26 cellular contexts compared by ENCODE assay signal in genomic region chr16:13136896-13137295, GRCh38.
"Had no signal": no experiment of that assay in that cellular context is flagged by ENCODE, and none has a peak within 500 bp of the region (broad histone marks: within the 10 kb centered on the region; RNA-seq: fewer than 3 reads in every experiment).

No MANE protein-coding gene starts in this region.

- ATAC-seq: activated CD4-positive, alpha-beta T cell treated with anti-CD3 and anti-CD28 coated beads for 36 hours; activated CD4-positive, CD25-positive, alpha-beta regulatory T cell treated with anti-CD3 and anti-CD28 coated beads, Interleukin-2, amount 50 U/mL, for 24 hours; activated CD8-positive, alpha-beta T cell treated with anti-CD3 and anti-CD28 coated beads, Interleukin-2, amount 10 ng/mL, durations not matched to agents 7 days and 5 days; activated naive CD8-positive, alpha-beta T cell treated with anti-CD3 and anti-CD28 coated beads, Interleukin-2, amount 50 U/mL, for 24 hours; activated T-cell treated with anti-CD3 and anti-CD28 coated beads, Interleukin-2, amount 50 U/mL, for 4 hours; K562; Panc1; Right ventricle myocardium inferior; WTC11 had no signal

- H3K36me3 Mint-ChIP-seq: activated naive CD4-positive, alpha-beta T cell treated with anti-CD3 and anti-CD28 coated beads, Interleukin-2, amount 10 ng/mL, durations not matched to agents 7 days and 5 days; activated naive CD8-positive, alpha-beta T cell; brain had no signal

- H3K4me3 ChIP-seq: K562 had no signal

- H3K4me1 Mint-ChIP-seq: activated CD4-positive, alpha-beta T cell treated with anti-CD3 and anti-CD28 coated beads for 36 hours; activated CD4-positive, alpha-beta T cell treated with anti-CD3 and anti-CD28 coated beads, Interleukin-2, amount 10 ng/mL, durations not matched to agents 7 days and 5 days; activated naive CD4-positive, alpha-beta T cell treated with anti-CD3 and anti-CD28 coated beads, Interleukin-2, amount 10 ng/mL, durations not matched to agents 7 days and 5 days; activated naive CD8-positive, alpha-beta T cell treated with anti-CD3 and anti-CD28 coated beads, Interleukin-2, amount 50 U/mL, for 24 hours; WTC11 had no signal

- H3K27me3 Mint-ChIP-seq: activated CD4-positive, alpha-beta T cell treated with anti-CD3 and anti-CD28 coated beads, Interleukin-2, amount 10 ng/mL, durations not matched to agents 7 days and 5 days; activated naive CD4-positive, alpha-beta T cell treated with anti-CD3 and anti-CD28 coated beads, Interleukin-2, amount 10 ng/mL, durations not matched to agents 7 days and 5 days had no signal

- DNase-seq: activated CD4-positive, alpha-beta T cell treated with anti-CD3 and anti-CD28 coated beads for 36 hours; activated CD4-positive, alpha-beta T cell treated with anti-CD3 and anti-CD28 coated beads, Interleukin-2, amount 10 ng/mL, durations not matched to agents 7 days and 5 days; activated CD4-positive, alpha-beta T cell treated with anti-CD3 and anti-CD28 coated beads, Interleukin-2, amount 50 U/mL, for 48 hours; activated CD8-positive, alpha-beta T cell treated with anti-CD3 and anti-CD28 coated beads, Interleukin-2, amount 10 ng/mL, durations not matched to agents 7 days and 5 days; activated gamma-delta T cell treated with Interleukin-2 at 50 U/mL for 16 hours; activated naive CD4-positive, alpha-beta T cell treated with anti-CD3 and anti-CD28 coated beads, Interleukin-2, amount 10 ng/mL, durations not matched to agents 7 days and 5 days; activated naive CD8-positive, alpha-beta T cell treated with anti-CD3 and anti-CD28 coated beads, Interleukin-2, amount 50 U/mL, for 24 hours; activated T-cell treated with anti-CD3 and anti-CD28 coated beads, Interleukin-2, amount 50 U/mL, for 4 hours; anterior cingulate cortex; central memory CD4-positive, alpha-beta T cell; NCI-H1105; NCI-H1417 treated with DMSO at 0.1 percent for 48 hours; NCI-H187 treated with DMSO at 0.1 percent for 48 hours; NCI-H2081; NCI-H345; NCI-H510A treated with DMSO at 0.1 percent for 48 hours; NCI-H526 treated with DMSO at 0.1 percent for 48 hours; NCI-H774 had no signal

- H3K4me3 Mint-ChIP-seq: activated CD4-positive, alpha-beta T cell treated with anti-CD3 and anti-CD28 coated beads for 36 hours; activated CD4-positive, alpha-beta T cell treated with anti-CD3 and anti-CD28 coated beads, Interleukin-2, amount 10 ng/mL, durations not matched to agents 7 days and 5 days; activated CD8-positive, alpha-beta T cell treated with anti-CD3 and anti-CD28 coated beads, Interleukin-2, amount 10 ng/mL, durations not matched to agents 7 days and 5 days; activated naive CD4-positive, alpha-beta T cell treated with anti-CD3 and anti-CD28 coated beads, Interleukin-2, amount 10 ng/mL, durations not matched to agents 7 days and 5 days; activated naive CD8-positive, alpha-beta T cell; activated naive CD8-positive, alpha-beta T cell treated with anti-CD3 and anti-CD28 coated beads, Interleukin-2, amount 50 U/mL, for 24 hours; activated T-cell treated with anti-CD3 and anti-CD28 coated beads, Interleukin-2, amount 50 U/mL, for 4 hours; activated T-helper 1 cell treated with anti-CD3 and anti-CD28 coated beads, Interleukin-12 subunit alpha, Interleukin-12 subunit beta, Interleukin-2, Interleukin-4 antibody, amounts not matched to agents 30 ng/mL and 10 ng/mL and 1 ng/mL, durations not matched to agents 14 hours and 24 hours and 36 hours; brain; WTC11 had no signal

- H3K27ac Mint-ChIP-seq: activated CD4-positive, alpha-beta T cell treated with anti-CD3 and anti-CD28 coated beads for 36 hours; activated CD4-positive, alpha-beta T cell treated with anti-CD3 and anti-CD28 coated beads, Interleukin-2, amount 10 ng/mL, durations not matched to agents 7 days and 5 days; activated CD8-positive, alpha-beta T cell treated with anti-CD3 and anti-CD28 coated beads, Interleukin-2, amount 10 ng/mL, durations not matched to agents 7 days and 5 days; activated naive CD4-positive, alpha-beta T cell treated with anti-CD3 and anti-CD28 coated beads, Interleukin-2, amount 10 ng/mL, durations not matched to agents 7 days and 5 days; activated naive CD8-positive, alpha-beta T cell; activated naive CD8-positive, alpha-beta T cell treated with anti-CD3 and anti-CD28 coated beads, Interleukin-2, amount 50 U/mL, for 24 hours; activated T-helper 1 cell treated with anti-CD3 and anti-CD28 coated beads, Interleukin-12 subunit alpha, Interleukin-12 subunit beta, Interleukin-2, Interleukin-4 antibody, amounts not matched to agents 30 ng/mL and 10 ng/mL and 1 ng/mL, durations not matched to agents 14 hours and 24 hours and 36 hours; brain; WTC11 had no signal
